Comparison of ENCODE assay signal across 8 cellular contexts in genomic region chr6:7617954-7618764, GRCh38. TPM values are rescaled to one million over a fixed set of nuclear protein-coding genes. Genes with fewer than 3 reads are reported as not detected.
DNase-seq lines count a peak whose midpoint lies in the region; ATAC-seq and TF ChIP-seq lines count a peak whose summit lies in the region.

No MANE protein-coding gene starts in this region.

- no peak for TF ChIP-seq POLR2A in right lobe of liver (IDR thresholded peaks at IDR 0.05)

- ATAC-seq in activated CD8-positive, alpha-beta T cell treated with anti-CD3 and anti-CD28 coated beads, Interleukin-2, amount 10 ng/mL, durations not matched to agents 7 days and 5 days, result peak; percentile 27
- peak; percentile 50 to 62 (median 54) for ATAC-seq in right lobe of liver

- no peak overlapping the region for H3K27ac Mint-ChIP-seq in activated CD8-positive, alpha-beta T cell treated with anti-CD3 and anti-CD28 coated beads, Interleukin-2, amount 10 ng/mL, durations not matched to agents 7 days and 5 days
- H3K27ac Mint-ChIP-seq in glutamatergic neuron (ENCODE audit: unreplicated experiment), result no peak overlapping the region

- H3K27ac ChIP-seq in right lobe of liver, result no peak overlapping the region

- intact Hi-C loops in right lobe of liver (cut with DNase I), result loop anchor here in 1 of 2 donors (10.0 kb wide), 2 partner anchors 193 to 323 kb away; no protein-coding TSS in a partner anchor

- no peak overlapping the region for H3K4me3 Mint-ChIP-seq in activated CD8-positive, alpha-beta T cell treated with anti-CD3 and anti-CD28 coated beads, Interleukin-2, amount 10 ng/mL, durations not matched to agents 7 days and 5 days
- no peak overlapping the region for H3K4me3 Mint-ChIP-seq in glutamatergic neuron (ENCODE audit: unreplicated experiment)

- CTCF ChIA-PET in activated CD8-positive, alpha-beta T cell treated with anti-CD3 and anti-CD28 coated beads, Interleukin-2, amount 10 ng/mL, durations not matched to agents 7 days and 5 days (lab: Charles Lee), result interaction anchor here (8.8 kb wide), 1 partner anchor 342 kb away, joined by 67 read pairs; no protein-coding TSS in a partner anchor

- H3K27me3 ChIP-seq in right lobe of liver, result no peaks in the 10 kb centered on the region

- peak; percentile 16 for DNase-seq in stimulated activated CD4-positive, alpha-beta T cell treated with anti-CD3 and anti-CD28 coated beads, Interleukin-1b, Interleukin-23, amount 100 ng/mL, for 48 hours
- DNase-seq in stimulated activated CD4-positive, alpha-beta T cell treated with anti-CD3 and anti-CD28 coated beads, Interleukin-12 subunit alpha, Interleukin-12 subunit beta, amount 100 ng/mL, for 4 hours, result no peak
- peak; percentile 71 for DNase-seq in HS-5 (ENCODE audit: low read depth)
- no peak for DNase-seq in activated CD8-positive, alpha-beta T cell treated with anti-CD3 and anti-CD28 coated beads, Interleukin-2, amount 10 ng/mL, durations not matched to agents 7 days and 5 days
- DNase-seq in right lobe of liver, result peak in 1 of 3 donors; percentile 28
- no peak for DNase-seq in glutamatergic neuron
- no peak for DNase-seq in NCI-H524 treated with DMSO at 0.1 percent for 48 hours (lab: John Stamatoyannopoulos, UW)
- no peak for DNase-seq in occipital lobe (lab: John Stamatoyannopoulos, UW)

- peaks cover 1% of the 10 kb centered on the region for H3K36me3 Mint-ChIP-seq in activated CD8-positive, alpha-beta T cell treated with anti-CD3 and anti-CD28 coated beads, Interleukin-2, amount 10 ng/mL, durations not matched to agents 7 days and 5 days (ENCODE audit: low read depth)
- H3K36me3 Mint-ChIP-seq in glutamatergic neuron (ENCODE audit: unreplicated experiment), result no peaks in the 10 kb centered on the region

- H3K4me1 Mint-ChIP-seq in activated CD8-positive, alpha-beta T cell treated with anti-CD3 and anti-CD28 coated beads, Interleukin-2, amount 10 ng/mL, durations not matched to agents 7 days and 5 days (ENCODE audit: low read depth), result peaks cover 18% of the 10 kb centered on the region
- peaks cover 6% of the 10 kb centered on the region for H3K4me1 Mint-ChIP-seq in glutamatergic neuron (ENCODE audit: low read depth, unreplicated experiment)

- 37% methylated on average over 3 of the region's 11 CpGs for WGBS in right lobe of liver (ENCODE audit: insufficient coverage, low coverage, low lambda C conversion rate, missing lambda C conversion rate)

- TF ChIP-seq CTCF in right lobe of liver (IDR thresholded peaks at IDR 0.05) (no peak), glutamatergic neuron (IDR thresholded peaks at IDR 0.05; ENCODE audit: partially characterized antibody, unreplicated experiment) (no peak)

- POLR2A ChIA-PET in activated CD8-positive, alpha-beta T cell treated with anti-CD3 and anti-CD28 coated beads, Interleukin-2, amount 10 ng/mL, durations not matched to agents 7 days and 5 days (lab: Charles Lee), result no interaction called here

- peaks cover 0 to 6% (median 0%) of the 10 kb centered on the region in 4 donors for H3K4me1 ChIP-seq in right lobe of liver

- H3K27me3 Mint-ChIP-seq in activated CD8-positive, alpha-beta T cell treated with anti-CD3 and anti-CD28 coated beads, Interleukin-2, amount 10 ng/mL, durations not matched to agents 7 days and 5 days (ENCODE audit: low read depth), result no peaks in the 10 kb centered on the region
- peaks cover 2% of the 10 kb centered on the region for H3K27me3 Mint-ChIP-seq in glutamatergic neuron (ENCODE audit: unreplicated experiment)

- no peak overlapping the region for H3K4me3 ChIP-seq in right lobe of liver

- peaks cover 0 to 2% (median 0%) of the 10 kb centered on the region in 4 donors for H3K36me3 ChIP-seq in right lobe of liver

- no peaks in the 10 kb centered on the region for H3K9me3 ChIP-seq in right lobe of liver

- H3K9me3 Mint-ChIP-seq in activated CD8-positive, alpha-beta T cell treated with anti-CD3 and anti-CD28 coated beads, Interleukin-2, amount 10 ng/mL, durations not matched to agents 7 days and 5 days (ENCODE audit: insufficient read depth), result no peaks in the 10 kb centered on the region
- H3K9me3 Mint-ChIP-seq in glutamatergic neuron (ENCODE audit: unreplicated experiment), result no peaks in the 10 kb centered on the region

RNA-seq across cellular contexts. Expression of gene SNRNP48, which starts 28.2 kb away (rescaled TPM):
- 10 to 100 TPM; 16.5 to 19.7 TPM for total RNA-seq in activated CD8-positive, alpha-beta T cell treated with anti-CD3 and anti-CD28 coated beads, Interleukin-2, amount 10 ng/mL, durations not matched to agents 7 days and 5 days
- total RNA-seq in right lobe of liver, result 10 to 100 TPM in 1 of 6 experiments, 1 to 10 TPM in 5; 4.7 to 13.7 (median 7.0) TPM
- total RNA-seq in glutamatergic neuron (ENCODE audit: unreplicated experiment), result 9.5 TPM
- 24.0 TPM for total RNA-seq in occipital lobe

Comparison
In these comparisons a context has a peak if more than half of its experiments do, and no peak if none do; other contexts are left out.
1. DNase-seq: peak in stimulated activated CD4-positive, alpha-beta T cell treated with anti-CD3 and anti-CD28 coated beads, Interleukin-1b, Interleukin-23, amount 100 ng/mL, for 48 hours (single experiment) and HS-5 (single experiment); none in stimulated activated CD4-positive, alpha-beta T cell treated with anti-CD3 and anti-CD28 coated beads, Interleukin-12 subunit alpha, Interleukin-12 subunit beta, amount 100 ng/mL, for 4 hours (single experiment), activated CD8-positive, alpha-beta T cell treated with anti-CD3 and anti-CD28 coated beads, Interleukin-2, amount 10 ng/mL, durations not matched to agents 7 days and 5 days (single experiment), glutamatergic neuron (single experiment), NCI-H524 treated with DMSO at 0.1 percent for 48 hours (single experiment) and occipital lobe (single experiment).